In the genomic region with DNA sequence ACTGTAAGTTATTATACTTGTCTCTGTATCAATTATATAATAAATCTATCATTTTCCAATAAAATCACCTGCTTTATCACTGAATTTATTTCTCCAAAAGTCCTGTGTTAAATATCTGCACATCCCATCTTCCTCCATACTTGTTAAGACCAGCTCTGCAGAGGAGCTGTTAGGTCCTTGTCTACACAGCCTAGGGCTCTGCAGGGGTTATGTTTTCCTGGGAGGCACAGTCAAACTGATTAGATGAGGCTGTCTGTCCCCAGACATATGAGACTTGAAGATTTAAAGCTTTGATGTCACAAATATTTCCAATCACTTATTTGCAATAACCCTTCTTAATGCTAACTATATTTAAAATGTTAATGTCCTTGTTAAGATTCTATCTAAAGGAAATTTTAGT, we compare ENCODE assay signal across 29 cellular contexts.
"Had no signal": no experiment of that assay in that cellular context is flagged by ENCODE, and none has a peak within 500 bp of the region (broad histone marks: within the 10 kb centered on the region; RNA-seq: fewer than 3 reads in every experiment).

No MANE protein-coding gene starts in this region.

- H3K36me3 Mint-ChIP-seq: immature natural killer cell; mesothelial cell of epicardium; naive B cell; natural killer cell; neural progenitor cell; stimulated activated naive B cell treated with anti-CD40 and anti-IgM and Interleukin-4, amounts not matched to agents 10 μg/mL and 1 μg/mL and 100 μg/mL, for 72 hours had no signal

- H3K9me3 Mint-ChIP-seq: mesothelial cell of epicardium; nephron progenitor cell; neural progenitor cell; stimulated activated naive B cell treated with anti-CD40 and anti-IgM and Interleukin-4, amounts not matched to agents 10 μg/mL and 1 μg/mL and 100 μg/mL, for 72 hours had no signal

- H3K4me3 Mint-ChIP-seq: immature natural killer cell; mesothelial cell of epicardium; naive B cell; natural killer cell; nephron progenitor cell; neural progenitor cell; stimulated activated naive B cell treated with anti-CD40 and anti-IgM and Interleukin-4, amounts not matched to agents 10 μg/mL and 1 μg/mL and 100 μg/mL, for 72 hours had no signal

- H3K4me1 Mint-ChIP-seq: immature natural killer cell; naive B cell; natural killer cell; nephron progenitor cell; neural progenitor cell; stimulated activated naive B cell treated with anti-CD40 and anti-IgM and Interleukin-4, amounts not matched to agents 10 μg/mL and 1 μg/mL and 100 μg/mL, for 72 hours had no signal

- H3K27ac Mint-ChIP-seq: immature natural killer cell; mesothelial cell of epicardium; naive B cell; natural killer cell; nephron progenitor cell; neural progenitor cell; progenitor cell of endocrine pancreas; stimulated activated naive B cell treated with anti-CD40 and anti-IgM and Interleukin-4, amounts not matched to agents 10 μg/mL and 1 μg/mL and 100 μg/mL, for 72 hours had no signal

- H3K36me3 ChIP-seq: left lung, lower lobe of right lung, neural progenitor cell, neutrophil, right atrium auricular region, right lobe of liver, stomach, thyroid gland, transverse colon, upper lobe of left lung, vagina had no signal

- H3K27me3 ChIP-seq: left lung, neural progenitor cell, neutrophil, right atrium auricular region, right lobe of liver, stomach, testis, thyroid gland, transverse colon, upper lobe of left lung, vagina had no signal

- H3K79me2 ChIP-seq: parathyroid adenoma had no signal

- DNase-seq: immature natural killer cell; kidney; left colon; left lung; lower lobe of right lung; mammary epithelial cell; mesenchymal stem cell; naive B cell; natural killer cell; nephron progenitor cell; occipital lobe; right lobe of liver; stimulated activated CD4-positive, alpha-beta T cell treated with anti-CD3 and anti-CD28 coated beads, Interleukin-2, amount 100 ng/mL, for 24 hours; stimulated activated CD4-positive, alpha-beta T cell treated with anti-CD3 and anti-CD28 coated beads, Interleukin-4, amount 100 ng/mL, for 1 hour; stimulated activated naive B cell treated with anti-CD40 and anti-IgM and Interleukin-4, amounts not matched to agents 10 μg/mL and 1 μg/mL and 100 μg/mL, for 72 hours; stimulated activated naive CD8-positive, alpha-beta T cell treated with anti-CD3 and anti-CD28 coated beads, Interleukin-15, Interleukin-2, amounts not matched to agents 100 U/mL and 50 U/mL, for 24 hours; stomach; testis; thyroid gland; transverse colon; upper lobe of left lung had no signal

- H3K4me1 ChIP-seq: left lung, lower lobe of right lung, neural progenitor cell, parathyroid adenoma, right atrium auricular region, right lobe of liver, stomach, testis, thyroid gland, transverse colon, upper lobe of left lung, vagina had no signal

- H3K4me2 ChIP-seq: neural progenitor cell, smooth muscle cell had no signal

- H3K27me3 Mint-ChIP-seq: naive B cell; progenitor cell of endocrine pancreas; stimulated activated naive B cell treated with anti-CD40 and anti-IgM and Interleukin-4, amounts not matched to agents 10 μg/mL and 1 μg/mL and 100 μg/mL, for 72 hours had no signal

- H2AFZ ChIP-seq: neural progenitor cell, parathyroid adenoma had no signal

- H3K9me3 ChIP-seq: left lung, lower lobe of right lung, neutrophil, right atrium auricular region, right lobe of liver, stomach, testis, thyroid gland, transverse colon, upper lobe of left lung, vagina had no signal

- H3K9ac ChIP-seq: neural progenitor cell, parathyroid adenoma had no signal

- H3K27ac ChIP-seq: left lung, lower lobe of right lung, neural progenitor cell, neutrophil, parathyroid adenoma, right atrium auricular region, right lobe of liver, stomach, testis, thyroid gland, transverse colon, upper lobe of left lung, vagina had no signal

- H3K4me3 ChIP-seq: left lung, lower lobe of right lung, neural progenitor cell, right atrium auricular region, right lobe of liver, smooth muscle cell, stomach, testis, thyroid gland, transverse colon, upper lobe of left lung, vagina had no signal

- ATAC-seq: left colon; left lung; lower lobe of right lung; natural killer cell; right lobe of liver; stimulated activated naive B cell treated with anti-CD40 and anti-IgM and Interleukin-4, amounts not matched to agents 10 μg/mL and 1 μg/mL and 100 μg/mL, for 72 hours; stimulated activated naive CD8-positive, alpha-beta T cell treated with anti-CD3 and anti-CD28 coated beads, Interleukin-15, Interleukin-2, amounts not matched to agents 100 U/mL and 50 U/mL, for 24 hours had no signal
